23 cellular contexts compared by ENCODE assay signal in genomic region chr2:88206665-88207347, GRCh38. TPM values are rescaled to one million over a fixed set of nuclear protein-coding genes. Genes with fewer than 3 reads are reported as not detected.
DNase-seq lines count a peak whose midpoint lies in the region; ATAC-seq and TF ChIP-seq lines count a peak whose summit lies in the region.
"Had no signal": no experiment of that assay in that cellular context is flagged by ENCODE, and none has a peak within 500 bp of the region (broad histone marks: within the 10 kb centered on the region; RNA-seq: fewer than 3 reads in every experiment).

No MANE protein-coding gene starts in this region.

- peaks cover 0 to 14% (median 4%) of the 10 kb centered on the region in 4 donors for H3K4me1 ChIP-seq in liver (ENCODE audit: control insufficient read depth in 4 of 4, insufficient read depth in 4 of 4, low read length in 3 of 4)
- H3K4me1 ChIP-seq: A549, BE2C, BLaER1 had no signal

- H3K27ac ChIP-seq in liver (ENCODE audit: low read depth in 1 of 2, low read length in 2 of 2) = no peak overlapping the region
- H3K27ac ChIP-seq: 22Rv1, A549, BLaER1 had no signal

- H3K4me3 Mint-ChIP-seq in activated CD8-positive, alpha-beta memory T cell treated with anti-CD3 and anti-CD28 coated beads, Interleukin-2, amount 10 ng/mL, durations not matched to agents 7 days and 5 days = no peak overlapping the region
- no peak overlapping the region for H3K4me3 Mint-ChIP-seq in CD14-positive monocyte
- H3K4me3 Mint-ChIP-seq: CD4-positive, alpha-beta T cell; CD8-positive, alpha-beta T cell had no signal

- H3K4me3 ChIP-seq in liver (ENCODE audit: low read depth in 1 of 3, low read length in 3 of 3) = no peak overlapping the region
- H3K4me3 ChIP-seq: A549, BLaER1, GM12878 had no signal

- no peaks in the 10 kb centered on the region for H3K27me3 ChIP-seq in liver (ENCODE audit: control insufficient read depth in 4 of 4, insufficient read depth in 4 of 4, low read length in 3 of 4)
- H3K27me3 ChIP-seq: BE2C had no signal

- no peaks in the 10 kb centered on the region for H3K36me3 Mint-ChIP-seq in activated CD8-positive, alpha-beta memory T cell treated with anti-CD3 and anti-CD28 coated beads, Interleukin-2, amount 10 ng/mL, durations not matched to agents 7 days and 5 days
- H3K36me3 Mint-ChIP-seq in CD14-positive monocyte = no peaks in the 10 kb centered on the region
- H3K36me3 Mint-ChIP-seq: CD8-positive, alpha-beta T cell had no signal

- peaks cover 24% of the 10 kb centered on the region for H3K27me3 Mint-ChIP-seq in activated CD8-positive, alpha-beta memory T cell treated with anti-CD3 and anti-CD28 coated beads, Interleukin-2, amount 10 ng/mL, durations not matched to agents 7 days and 5 days
- H3K27me3 Mint-ChIP-seq in CD14-positive monocyte (ENCODE audit: low read depth in 3 of 3) = peaks cover 14 to 21% (median 15%) of the 10 kb centered on the region in 3 donors

- no peak overlapping the region for H3K27ac Mint-ChIP-seq in activated CD8-positive, alpha-beta memory T cell treated with anti-CD3 and anti-CD28 coated beads, Interleukin-2, amount 10 ng/mL, durations not matched to agents 7 days and 5 days
- H3K27ac Mint-ChIP-seq in CD14-positive monocyte = no peak overlapping the region
- H3K27ac Mint-ChIP-seq: CD4-positive, alpha-beta T cell; CD8-positive, alpha-beta T cell had no signal

- no peaks in the 10 kb centered on the region for H3K9me3 ChIP-seq in liver (ENCODE audit: control insufficient read depth in 4 of 4, low read length in 3 of 4)
- H3K9me3 ChIP-seq: BE2C, BLaER1 had no signal

- H3K9me3 Mint-ChIP-seq in activated CD8-positive, alpha-beta memory T cell treated with anti-CD3 and anti-CD28 coated beads, Interleukin-2, amount 10 ng/mL, durations not matched to agents 7 days and 5 days (ENCODE audit: low read depth) = no peaks in the 10 kb centered on the region
- H3K9me3 Mint-ChIP-seq in CD14-positive monocyte = peaks cover 0 to 6% (median 0%) of the 10 kb centered on the region in 7 donors

- H3K4me1 Mint-ChIP-seq in activated CD8-positive, alpha-beta memory T cell treated with anti-CD3 and anti-CD28 coated beads, Interleukin-2, amount 10 ng/mL, durations not matched to agents 7 days and 5 days = no peaks in the 10 kb centered on the region
- no peaks in the 10 kb centered on the region for H3K4me1 Mint-ChIP-seq in CD14-positive monocyte

- no peak overlapping the region for H3K9ac ChIP-seq in liver (ENCODE audit: low read depth in 1 of 2, low read length in 2 of 2)
- H3K9ac ChIP-seq: BLaER1 had no signal

- no peaks in the 10 kb centered on the region for H3K36me3 ChIP-seq in liver (ENCODE audit: control insufficient read depth in 4 of 4, insufficient read depth in 3 of 4, low read depth in 1 of 4, low read length in 3 of 4)
- H3K36me3 ChIP-seq: BE2C, BLaER1 had no signal

- intact Hi-C loops in CD14-positive monocyte (cut with micrococcal nuclease) = no loop called here

- no peak for ATAC-seq in activated CD8-positive, alpha-beta memory T cell treated with anti-CD3 and anti-CD28 coated beads, Interleukin-2, amount 10 ng/mL, durations not matched to agents 7 days and 5 days
- ATAC-seq in left lobe of liver = peak; percentile 86
- ATAC-seq in GM19395 (IDR thresholded peaks at IDR 0.05; ENCODE audit: unreplicated experiment) = no peak
- ATAC-seq: A549; CD8-positive, alpha-beta T cell; GM12878 had no signal

- 88% methylated on average over 3 of the region's 3 CpGs for whole genome bisulfite sequencing in liver

- TF ChIP-seq CTCF in liver (IDR thresholded peaks at IDR 0.05; ENCODE audit: low read depth, low read length, missing input control) (no peak), CD14-positive monocyte (IDR thresholded peaks at IDR 0.05) (no peak)

- CTCF ChIA-PET in activated CD8-positive, alpha-beta memory T cell treated with anti-CD3 and anti-CD28 coated beads, Interleukin-2, amount 10 ng/mL, durations not matched to agents 7 days and 5 days (lab: Charles Lee) = no interaction called here

- DNase-seq in activated CD8-positive, alpha-beta memory T cell treated with anti-CD3 and anti-CD28 coated beads, Interleukin-2, amount 10 ng/mL, durations not matched to agents 7 days and 5 days = peak; percentile 8
- DNase-seq in activated CD8-positive, alpha-beta memory T cell treated with anti-CD3 and anti-CD28 coated beads, Interleukin-2, amount 50 U/mL, for 48 hours = no peak
- DNase-seq in left lobe of liver (ENCODE audit: low spot score) (no peak), AML-193 (lab: John Stamatoyannopoulos, UW) (no peak), CD14-positive monocyte (ENCODE audit: low spot score) (no peak)
- DNase-seq: BE2C; C1 segment of cervical spinal cord; CD4-positive, alpha-beta T cell; CD8-positive, alpha-beta T cell; DMS 273 treated with DMSO at 0.1 percent for 48 hours; DMS153; DMS79; DND-41; EL; GDM1 had no signal

- no peak for TF ChIP-seq RAD21 in liver (IDR thresholded peaks at IDR 0.05)

TF ChIP-seq in liver, 16 proteins besides CTCF, POLR2A, EP300 and RAD21:
- TF ChIP-seq GABPA (IDR thresholded peaks at IDR 0.05 in 1 of 2, conservative IDR thresholded peaks at IDR 0.05 in 1 of 2) = no peak
- TF ChIP-seq EGR1 (IDR thresholded peaks at IDR 0.05; ENCODE audit: low read depth in 2 of 2) = no peak
- TF ChIP-seq RXRA (IDR thresholded peaks at IDR 0.05) = peak in 1 of 2 donors; percentile 9
- peak; percentile 77 for TF ChIP-seq FOXA2 (IDR thresholded peaks at IDR 0.05)
- peak; percentile 17 for TF ChIP-seq SP1 (IDR thresholded peaks at IDR 0.05)
- TF ChIP-seq MAX (IDR thresholded peaks at IDR 0.05) = no peak
- peak; percentile 16 for TF ChIP-seq FOXA1 (IDR thresholded peaks at IDR 0.05)
- TF ChIP-seq HNF4A (conservative IDR thresholded peaks at IDR 0.05) = peak; percentile 62 to 65
- no peak for TF ChIP-seq NR2F2 (IDR thresholded peaks at IDR 0.05)
TF ChIP-seq in liver: peak in this region for 5.

RNA-seq across cellular contexts. Expression of gene THNSL2, which starts 36.7 kb away (rescaled TPM):
- under 1 TPM; 0.53 to 0.77 TPM for total RNA-seq in activated CD8-positive, alpha-beta memory T cell treated with anti-CD3 and anti-CD28 coated beads, Interleukin-2, amount 10 ng/mL, durations not matched to agents 7 days and 5 days
- total RNA-seq in left lobe of liver = 58.6 TPM
- 10 to 100 TPM in 1 of 2 donors, 1 to 10 TPM in 1; 6.9 to 50.9 TPM for total RNA-seq in liver
- polyA plus RNA-seq in liver = 10 to 100 TPM; 15.6 to 18.7 TPM
- polyA plus RNA-seq in CD14-positive monocyte = under 1 TPM in 1 of 2 donors, not detected in 1; 0.39 TPM
- total RNA-seq: Daoy, G401 had no signal
- polyA plus RNA-seq: GM12878 had no signal

Comparison
In these comparisons a context has a peak if more than half of its experiments do, and no peak if none do; other contexts are left out.
1. RNA of gene THNSL2, which starts 36.7 kb away (total RNA-seq): 58.6 TPM in left lobe of liver (single experiment) and 6.9 to 50.9 TPM in liver; 0.53 to 0.77 TPM in activated CD8-positive, alpha-beta memory T cell treated with anti-CD3 and anti-CD28 coated beads, Interleukin-2, amount 10 ng/mL, durations not matched to agents 7 days and 5 days; every median in the first group is over 4 times any median in the second.